In the genomic region with DNA sequence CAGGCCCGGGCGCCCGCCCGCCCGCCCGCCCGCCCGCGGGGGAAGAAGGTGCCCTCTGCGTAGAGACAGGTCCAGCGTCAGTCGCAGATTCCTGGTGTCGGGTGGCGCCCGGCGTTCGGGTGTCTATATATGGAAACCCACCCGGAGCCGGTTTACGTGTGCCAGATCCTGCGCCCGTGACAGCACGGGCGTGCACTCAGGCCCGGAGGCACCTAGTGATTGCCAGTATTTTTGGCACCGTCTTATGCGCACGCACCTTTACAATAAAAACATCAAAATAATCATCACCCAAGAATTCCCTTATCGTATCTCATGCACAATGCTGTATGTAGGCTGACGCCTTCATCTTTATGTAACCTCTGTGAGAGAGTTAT, we compare ENCODE assay signal across 8 cellular contexts. TPM values are rescaled to one million over a fixed set of nuclear protein-coding genes. Genes with fewer than 3 reads are reported as not detected.
DNase-seq lines count a peak whose midpoint lies in the region; ATAC-seq and TF ChIP-seq lines count a peak whose summit lies in the region.

No MANE protein-coding gene starts in this region.

- peak overlapping the region; percentile 77 for H3K4me3 Mint-ChIP-seq in Calu3 (ENCODE audit: low read depth, unreplicated experiment)
- peak overlapping the region; percentile 73 for H3K4me3 Mint-ChIP-seq in activated T-helper 2 cell treated with anti-CD3 and anti-CD28 coated beads, Interferon-gamma antibody, Interleukin-2, Interleukin-4, amounts not matched to agents 10 μg/mL and 5 μg/mL and 100 μg/mL, durations not matched to agents 14 hours and 24 hours and 36 hours (ENCODE audit: low read depth)

- H3K4me1 Mint-ChIP-seq in Calu3 (ENCODE audit: low read depth, unreplicated experiment), result peaks cover 7% of the 10 kb centered on the region
- peaks cover 4% of the 10 kb centered on the region for H3K4me1 Mint-ChIP-seq in activated T-helper 2 cell treated with anti-CD3 and anti-CD28 coated beads, Interferon-gamma antibody, Interleukin-2, Interleukin-4, amounts not matched to agents 10 μg/mL and 5 μg/mL and 100 μg/mL, durations not matched to agents 14 hours and 24 hours and 36 hours (ENCODE audit: low read depth)

- H3K27ac Mint-ChIP-seq in Calu3 (ENCODE audit: unreplicated experiment), result peak overlapping the region; percentile 86
- no peak overlapping the region for H3K27ac Mint-ChIP-seq in activated T-helper 2 cell treated with anti-CD3 and anti-CD28 coated beads, Interferon-gamma antibody, Interleukin-2, Interleukin-4, amounts not matched to agents 10 μg/mL and 5 μg/mL and 100 μg/mL, durations not matched to agents 14 hours and 24 hours and 36 hours

- DNase-seq in Calu3, result peak; percentile 20
- DNase-seq in LHCN-M2 (ENCODE audit: low read depth), result peak; percentile 4
- no peak for DNase-seq in activated T-helper 2 cell treated with anti-CD3 and anti-CD28 coated beads, Interferon-gamma antibody, Interleukin-2, Interleukin-4, amounts not matched to agents 10 μg/mL and 5 μg/mL and 100 μg/mL, durations not matched to agents 14 hours and 24 hours and 36 hours (ENCODE audit: low spot score)
- peak; percentile 51 for DNase-seq in glomerular visceral epithelial cell (ENCODE audit: extremely low spot score)
- peak in 36 of 56 donors; percentile 10 to 71 (median 44) for DNase-seq in nucleus accumbens (lab: John Stamatoyannopoulos, UW)
- no peak for DNase-seq in 8988T
- no peak for DNase-seq in HCEC 1CT

- no TSS peak for BruUV-seq in Calu3 (replicated peaks; lab: Mats Ljungman, UMichigan)

- intact Hi-C loops in Calu3 (cut with micrococcal nuclease; ENCODE audit: unreplicated experiment), result no loop called here
- intact Hi-C loops in activated T-helper 2 cell treated with anti-CD3 and anti-CD28 coated beads, Interferon-gamma antibody, Interleukin-2, Interleukin-4, amounts not matched to agents 10 μg/mL and 5 μg/mL and 100 μg/mL, durations not matched to agents 14 hours and 24 hours and 36 hours (cut with micrococcal nuclease), result loop anchor here (2.0 to 10.0 kb wide), 3 partner anchors 21 to 251 kb away; partner anchors contain the start of genes ANKRD37 and LRP2BP

- H3K27me3 Mint-ChIP-seq in Calu3 (ENCODE audit: unreplicated experiment), result no peaks in the 10 kb centered on the region
- peaks cover 58% of the 10 kb centered on the region for H3K27me3 Mint-ChIP-seq in activated T-helper 2 cell treated with anti-CD3 and anti-CD28 coated beads, Interferon-gamma antibody, Interleukin-2, Interleukin-4, amounts not matched to agents 10 μg/mL and 5 μg/mL and 100 μg/mL, durations not matched to agents 14 hours and 24 hours and 36 hours (ENCODE audit: low read depth)

- H3K9me3 Mint-ChIP-seq in Calu3 (ENCODE audit: low read depth, unreplicated experiment), result no peaks in the 10 kb centered on the region
- no peaks in the 10 kb centered on the region for H3K9me3 Mint-ChIP-seq in activated T-helper 2 cell treated with anti-CD3 and anti-CD28 coated beads, Interferon-gamma antibody, Interleukin-2, Interleukin-4, amounts not matched to agents 10 μg/mL and 5 μg/mL and 100 μg/mL, durations not matched to agents 14 hours and 24 hours and 36 hours

- CTCF ChIA-PET in Calu3 (lab: Charles Lee), result interaction anchor here (1.5 kb wide), 1 partner anchor 9 kb away, joined by 6 read pairs; no protein-coding TSS in a partner anchor

- H3K36me3 Mint-ChIP-seq in Calu3 (ENCODE audit: insufficient read depth, unreplicated experiment), result peaks cover 26% of the 10 kb centered on the region
- peaks cover 3% of the 10 kb centered on the region for H3K36me3 Mint-ChIP-seq in activated T-helper 2 cell treated with anti-CD3 and anti-CD28 coated beads, Interferon-gamma antibody, Interleukin-2, Interleukin-4, amounts not matched to agents 10 μg/mL and 5 μg/mL and 100 μg/mL, durations not matched to agents 14 hours and 24 hours and 36 hours (ENCODE audit: low read depth)

- no peak for TF ChIP-seq CTCF in Calu3 (IDR thresholded peaks at IDR 0.05; ENCODE audit: unreplicated experiment)

- peak; percentile 25 for ATAC-seq in GM21526 (IDR thresholded peaks at IDR 0.05; ENCODE audit: low FRiP score, unreplicated experiment)

RNA-seq across cellular contexts. Expression of gene SLC25A4, which starts 0.5 kb away (rescaled TPM):
- 15.2 and 17.8 TPM in 2 replicates for total RNA-seq in Calu3 (2022)
- total RNA-seq in LHCN-M2 (2014; rRNA removed), result 7.3 and 8.2 TPM in 2 replicates
- polyA plus RNA-seq in LHCN-M2 (2012), result 12.5 TPM
- total RNA-seq in activated T-helper 2 cell treated with anti-CD3 and anti-CD28 coated beads, Interferon-gamma antibody, Interleukin-2, Interleukin-4, amounts not matched to agents 10 μg/mL and 5 μg/mL and 100 μg/mL, durations not matched to agents 14 hours and 24 hours and 36 hours, result 5.0 and 6.0 TPM in 2 replicates

Comparison
In these comparisons a context has a peak if more than half of its experiments do, and no peak if none do; other contexts are left out.
1. DNase-seq: peak in Calu3 (single experiment), LHCN-M2 (single experiment), glomerular visceral epithelial cell (single experiment) and nucleus accumbens (36 of 56); none in activated T-helper 2 cell treated with anti-CD3 and anti-CD28 coated beads, Interferon-gamma antibody, Interleukin-2, Interleukin-4, amounts not matched to agents 10 μg/mL and 5 μg/mL and 100 μg/mL, durations not matched to agents 14 hours and 24 hours and 36 hours (single experiment), 8988T (single experiment) and HCEC 1CT (single experiment).